Comparison of ENCODE assay signal across 8 cellular contexts in genomic region chrX:101932249-101932570, GRCh38. TPM values are rescaled to one million over a fixed set of nuclear protein-coding genes. Genes with fewer than 3 reads are reported as not detected.
DNase-seq lines count a peak whose midpoint lies in the region; ATAC-seq and TF ChIP-seq lines count a peak whose summit lies in the region.

No MANE protein-coding gene starts in this region.

- no peak for DNase-seq in CD4-positive, alpha-beta T cell
- DNase-seq in MG63 (no peak), HT-29 (ENCODE audit: low spot score) (no peak), NCI-H1105 treated with DMSO at 0.1 percent for 48 hours (lab: John Stamatoyannopoulos, UW) (no peak)

- POLR2A ChIA-PET in CD4-positive, alpha-beta T cell (lab: Charles Lee): interaction anchor here (0.6 to 2.4 kb wide), 21 partner anchors 9 to 1986 kb away, joined by 3 to 18 read pairs (median 5); partner anchors contain the start of genes ARMCX5, ARMCX6, BEX5 and CENPI

- H3K36me3 Mint-ChIP-seq in CD4-positive, alpha-beta T cell (ENCODE audit: low read depth): peaks cover 11% of the 10 kb centered on the region

- peak overlapping the region; percentile 90 for H3K27ac Mint-ChIP-seq in CD4-positive, alpha-beta T cell

- intact Hi-C loops in CD4-positive, alpha-beta T cell (cut with DNase I, micrococcal nuclease): loop anchor here (5.0 to 10.0 kb wide), 7 partner anchors 130 to 1383 kb away; partner anchors contain the start of genes ARMCX6 (in 1 of the 2), BEX2 (in 1 of the 2) and BEX4 (in 1 of the 2)

- H3K27me3 ChIP-seq in CD4-positive, alpha-beta T cell (ENCODE audit: control insufficient read depth, insufficient read depth, low read length): no peaks in the 10 kb centered on the region
- H3K27me3 ChIP-seq in MG63 (no peaks in the 10 kb centered on the region), duodenal mucosa (ENCODE audit: control insufficient read depth in 1 of 2, insufficient read depth in 2 of 2, low read length in 2 of 2) (no peaks in the 10 kb centered on the region), parathyroid adenoma (ENCODE audit: control insufficient read depth, insufficient read depth, low read length) (no peaks in the 10 kb centered on the region)

- H3K9me3 ChIP-seq in CD4-positive, alpha-beta T cell (ENCODE audit: control insufficient read depth, low read length): no peaks in the 10 kb centered on the region
- H3K9me3 ChIP-seq in MG63: no peaks in the 10 kb centered on the region
- no peaks in the 10 kb centered on the region for H3K9me3 ChIP-seq in duodenal mucosa (ENCODE audit: control insufficient read depth in 1 of 2, low read length in 2 of 2)
- H3K9me3 ChIP-seq in parathyroid adenoma (ENCODE audit: control insufficient read depth, low read length): no peaks in the 10 kb centered on the region

- H3K4me3 ChIP-seq in MG63 (peak overlapping the region; percentile 33), duodenal mucosa (ENCODE audit: low read depth in 1 of 2, low read length in 2 of 2) (peak overlapping the region; percentile 29 to 53), parathyroid adenoma (ENCODE audit: low read depth, low read length) (peak overlapping the region; percentile 68)

- no peak for TF ChIP-seq CTCF in CD4-positive, alpha-beta T cell (IDR thresholded peaks at IDR 0.05)
- no peak for TF ChIP-seq CTCF in parathyroid adenoma (IDR thresholded peaks at IDR 0.05)

- peak overlapping the region; percentile 90 for H3K4me3 Mint-ChIP-seq in CD4-positive, alpha-beta T cell

- peaks cover 0 to 8% of the 10 kb centered on the region in 2 donors for H3K4me1 ChIP-seq in duodenal mucosa (ENCODE audit: control insufficient read depth in 1 of 2, insufficient read depth in 2 of 2, low read length in 2 of 2)
- H3K4me1 ChIP-seq in parathyroid adenoma: no peaks in the 10 kb centered on the region

- H2AFZ ChIP-seq in parathyroid adenoma: peak overlapping the region; percentile 90

- H3K36me3 ChIP-seq in MG63 (no peaks in the 10 kb centered on the region), duodenal mucosa (ENCODE audit: control insufficient read depth in 1 of 2, insufficient read depth in 2 of 2, low read length in 2 of 2) (no peaks in the 10 kb centered on the region), parathyroid adenoma (ENCODE audit: control insufficient read depth, insufficient read depth, low read length) (no peaks in the 10 kb centered on the region)

- ATAC-seq in CD4-positive, alpha-beta T cell (ENCODE audit: poor library complexity): no peak
- ATAC-seq in GM18511 (IDR thresholded peaks at IDR 0.05; ENCODE audit: unreplicated experiment): no peak
- no peak for ATAC-seq in GM18520 (IDR thresholded peaks at IDR 0.05; ENCODE audit: unreplicated experiment)

- H3K4me2 ChIP-seq in parathyroid adenoma (ENCODE audit: low read length): peak overlapping the region; percentile 47

- peaks cover 17% of the 10 kb centered on the region for H3K4me1 Mint-ChIP-seq in CD4-positive, alpha-beta T cell (ENCODE audit: low read depth)

- no peaks in the 10 kb centered on the region for H3K79me2 ChIP-seq in parathyroid adenoma

- no peaks in the 10 kb centered on the region for H3K9me3 Mint-ChIP-seq in CD4-positive, alpha-beta T cell

- no peaks in the 10 kb centered on the region for H3K27me3 Mint-ChIP-seq in CD4-positive, alpha-beta T cell

- H3K27ac ChIP-seq in CD4-positive, alpha-beta T cell (ENCODE audit: low read depth, low read length): peak overlapping the region; percentile 82
- H3K27ac ChIP-seq in duodenal mucosa (ENCODE audit: low read depth, low read length) (no peak overlapping the region), parathyroid adenoma (peak overlapping the region; percentile 98)

- H3K9ac ChIP-seq in duodenal mucosa (ENCODE audit: low read depth in 1 of 2, low read length in 2 of 2): no peak overlapping the region
- H3K9ac ChIP-seq in parathyroid adenoma: no peak overlapping the region

- CTCF ChIA-PET in CD4-positive, alpha-beta T cell (lab: Charles Lee): interaction anchor here (1.3 to 1.6 kb wide), 2 partner anchors 9 to 541 kb away, joined by 3 to 4 read pairs; partner anchors contain the start of gene RPL36A

RNA-seq across cellular contexts. Expression of gene ZMAT1, which starts 0.4 kb away (rescaled TPM):
- total RNA-seq in CD4-positive, alpha-beta T cell: 10 to 100 TPM; 19.2 to 20.2 TPM
- not detected in 2 replicates for total RNA-seq in MG63 (2014; rRNA removed; shearing (Covaris generic); ENCODE audit: low replicate concordance)
- 0.13 TPM in 1 of 2 replicates, not detected in the other for total RNA-seq in HT-29 (2014; rRNA removed; shearing (Covaris generic))

Comparison
In these comparisons a context has a peak if more than half of its experiments do, and no peak if none do; other contexts are left out.
1. RNA of gene ZMAT1, which starts 0.4 kb away (total RNA-seq): 19.2 to 20.2 TPM in CD4-positive, alpha-beta T cell; not detected in MG63 and 0.13 TPM in HT-29; every median in the first group is over 10 times any median in the second.
2. Peak in every context shown above with its lines, with median percentiles within 50 percentile points of each other: H3K4me3 ChIP-seq.